In the genomic region with DNA sequence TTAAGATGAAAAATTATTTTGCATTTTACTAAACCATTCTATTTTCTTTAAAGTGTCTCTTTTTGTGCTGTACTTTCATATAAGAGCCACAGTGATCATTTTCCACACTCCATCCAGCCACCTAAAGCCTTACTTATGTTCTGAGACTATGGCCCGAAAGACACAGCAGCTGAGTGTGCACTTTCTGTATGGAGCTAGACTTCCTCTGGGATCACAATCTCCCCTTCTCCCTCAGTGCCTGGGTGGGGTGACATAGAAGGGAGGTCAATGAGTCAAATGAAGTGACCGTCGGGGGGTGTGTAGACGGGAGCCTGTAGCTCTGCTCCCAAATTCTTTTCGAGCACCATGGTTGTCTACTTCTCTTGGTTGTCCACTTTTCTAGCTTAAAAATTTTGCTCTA, we compare ENCODE assay signal across 1 cellular context.
TF ChIP-seq lines count a peak whose summit lies in the region.

No MANE protein-coding gene starts in this region.

TF ChIP-seq in H1, 55 proteins besides CTCF, POLR2A, EP300 and RAD21 (continued from another document):
- TF ChIP-seq, protein P1, sequence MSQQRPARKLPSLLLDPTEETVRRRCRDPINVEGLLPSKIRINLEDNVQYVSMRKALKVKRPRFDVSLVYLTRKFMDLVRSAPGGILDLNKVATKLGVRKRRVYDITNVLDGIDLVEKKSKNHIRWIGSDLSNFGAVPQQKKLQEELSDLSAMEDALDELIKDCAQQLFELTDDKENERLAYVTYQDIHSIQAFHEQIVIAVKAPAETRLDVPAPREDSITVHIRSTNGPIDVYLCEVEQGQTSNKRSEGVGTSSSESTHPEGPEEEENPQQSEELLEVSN (IDR thresholded peaks at IDR 0.05) = no peak
- TF ChIP-seq, protein P2, sequence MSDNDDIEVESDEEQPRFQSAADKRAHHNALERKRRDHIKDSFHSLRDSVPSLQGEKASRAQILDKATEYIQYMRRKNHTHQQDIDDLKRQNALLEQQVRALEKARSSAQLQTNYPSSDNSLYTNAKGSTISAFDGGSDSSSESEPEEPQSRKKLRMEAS (IDR thresholded peaks at IDR 0.05) = no peak
- no peak for TF ChIP-seq RXRA (IDR thresholded peaks at IDR 0.05; ENCODE audit: insufficient read depth, low read depth, low read length)
